Comparison of ENCODE assay signal across 1 cellular context in genomic region chr13:95535243-95535642, GRCh38.
TF ChIP-seq lines count a peak whose summit lies in the region.

No MANE protein-coding gene starts in this region.

TF ChIP-seq in HEK293, 187 proteins besides CTCF, POLR2A, EP300 and RAD21 (continued from another document):
- TF ChIP-seq ZNF639 (tag by site-specific recombination; IDR thresholded peaks at IDR 0.05) (peak; percentile 91), ZBTB17 (tag by site-specific recombination; IDR thresholded peaks at IDR 0.05) (peak; percentile 94), ZFHX2 (tag by site-specific recombination; conservative IDR thresholded peaks at IDR 0.05) (peak; percentile 97), ZNF658 (tag by site-specific recombination; IDR thresholded peaks at IDR 0.05) (no peak), ZNF555 (tag by site-specific recombination; conservative IDR thresholded peaks at IDR 0.05) (no peak), TSHZ1 (tag by site-specific recombination; IDR thresholded peaks at IDR 0.05; ENCODE audit: borderline replicate concordance) (peak; percentile 99), ZNF18 (tag by site-specific recombination; IDR thresholded peaks at IDR 0.05) (no peak), PRDM1 (tag by site-specific recombination; IDR thresholded peaks at IDR 0.05) (peak; percentile 59; the same call in 1 of the 2 replicates), ZNF280C (tag by site-specific recombination; IDR thresholded peaks at IDR 0.05) (no peak), SP7 (tag by site-specific recombination; IDR thresholded peaks at IDR 0.05) (peak; percentile 95), ZNF600 (tag by site-specific recombination; IDR thresholded peaks at IDR 0.05) (peak; percentile 98), INSM2 (tag by site-specific recombination; IDR thresholded peaks at IDR 0.05) (peak; percentile 91), ZNF707 (tag by site-specific recombination; IDR thresholded peaks at IDR 0.05) (0 out of 2 replicates have a peak, but pooled peaks have one; percentile 8), ZNF843 (tag by site-specific recombination; IDR thresholded peaks at IDR 0.05) (no peak), OSR2 (tag by site-specific recombination; IDR thresholded peaks at IDR 0.05) (peak; percentile 97), WT1 (tag by site-specific recombination; IDR thresholded peaks at IDR 0.05) (no peak), ZNF629 (tag by site-specific recombination; IDR thresholded peaks at IDR 0.05) (peak; percentile 92), ZBTB11 (tag by site-specific recombination; conservative IDR thresholded peaks at IDR 0.05; ENCODE audit: low read depth) (no peak), ZNF146 (tag by site-specific recombination; IDR thresholded peaks at IDR 0.05) (0 out of 2 replicates have a peak, but pooled peaks have one; percentile 5), GLIS2 (tag by site-specific recombination; IDR thresholded peaks at IDR 0.05) (0 out of 2 replicates have a peak, but pooled peaks have one; percentile 34), ZNF221 (tag by site-specific recombination; IDR thresholded peaks at IDR 0.05; ENCODE audit: borderline replicate concordance) (no peak), ZSCAN5A (tag by site-specific recombination; IDR thresholded peaks at IDR 0.05) (peak; percentile 73; the same call in 1 of the 2 replicates), ZFP37 (tag by site-specific recombination; IDR thresholded peaks at IDR 0.05) (peak; percentile 78; the same call in 1 of the 2 replicates), ZNF398 (tag by site-specific recombination; IDR thresholded peaks at IDR 0.05) (peak; percentile 45; the same call in 1 of the 2 replicates), ZFP69B (tag by site-specific recombination; IDR thresholded peaks at IDR 0.05) (peak; percentile 70), GLI2 (tag by site-specific recombination; IDR thresholded peaks at IDR 0.05; ENCODE audit: borderline replicate concordance, low read depth) (peak; percentile 41; the same call in 1 of the 2 replicates), ZBTB21 (tag by site-specific recombination; IDR thresholded peaks at IDR 0.05) (0 out of 2 replicates have a peak, but pooled peaks have one; percentile 35), ZSCAN23 (tag by site-specific recombination; IDR thresholded peaks at IDR 0.05) (peak; percentile 77; the same call in 1 of the 2 replicates), BCL11B (tag by site-specific recombination; IDR thresholded peaks at IDR 0.05; ENCODE audit: low read depth) (0 out of 2 replicates have a peak, but pooled peaks have one; percentile 20), EGR2 (tag by site-specific recombination; IDR thresholded peaks at IDR 0.05; ENCODE audit: low read depth) (peak; percentile 96), ZNF324 (tag by site-specific recombination; IDR thresholded peaks at IDR 0.05) (peak; percentile 79), ZNF366 (tag by site-specific recombination; conservative IDR thresholded peaks at IDR 0.05) (0 out of 2 replicates have a peak, but pooled peaks have one; percentile 25), ZNF24 (tag by site-specific recombination; IDR thresholded peaks at IDR 0.05) (peak; percentile 82; the same call in 1 of the 2 replicates), SP2 (tag by site-specific recombination; IDR thresholded peaks at IDR 0.05) (peak; percentile 13; the same call in 1 of the 2 replicates), ZEB2 (tag by site-specific recombination; IDR thresholded peaks at IDR 0.05) (peak; percentile 88), PATZ1 (tag by site-specific recombination; IDR thresholded peaks at IDR 0.05) (peak; percentile 45; the same call in 1 of the 2 replicates)
